8 cellular contexts compared by ENCODE assay signal in genomic region chr7:20331912-20332317, GRCh38. TPM values are rescaled to one million over a fixed set of nuclear protein-coding genes. Genes with fewer than 3 reads are reported as not detected.
A peak's percentile ranks its signal among the peaks of the same experiment; 100 is the strongest.
DNase-seq lines count a peak whose midpoint lies in the region; ATAC-seq and TF ChIP-seq lines count a peak whose summit lies in the region.

No MANE protein-coding gene starts in this region.

- H3K9me3 ChIP-seq in cardiac muscle cell (ENCODE audit: low read depth) (no peaks in the 10 kb centered on the region), upper lobe of right lung (no peaks in the 10 kb centered on the region)

- TF ChIP-seq CTCF in cardiac muscle cell (IDR thresholded peaks at IDR 0.05; ENCODE audit: low read depth, low read length) (no peak), brain (conservative IDR thresholded peaks at IDR 0.05) (no peak), upper lobe of right lung (IDR thresholded peaks at IDR 0.05) (no peak), GM13977 (IDR thresholded peaks at IDR 0.05; ENCODE audit: extremely low read depth, insufficient read depth, missing control alignments) (no peak)

- H3K36me3 Mint-ChIP-seq in brain (peaks cover 13% of the 10 kb centered on the region), memory B cell (no peaks in the 10 kb centered on the region)

- H3K27me3 Mint-ChIP-seq in brain: peaks cover 13% of the 10 kb centered on the region
- H3K27me3 Mint-ChIP-seq in memory B cell: peaks cover 3% of the 10 kb centered on the region

- in situ Hi-C loops in GM13977 (cut with MboI; ENCODE audit: low pct_unique_long_range_greater_than_20kb, low sequenced_read_pairs, unreplicated experiment): no loop called here

- no peak for ATAC-seq in Right ventricle myocardium inferior
- ATAC-seq in memory B cell (ENCODE audit: low read depth): no peak
- no peak for ATAC-seq in upper lobe of right lung

- H3K27me3 ChIP-seq in cardiac muscle cell: peaks cover 60% of the 10 kb centered on the region
- peaks cover 16% of the 10 kb centered on the region for H3K27me3 ChIP-seq in upper lobe of right lung

- peak overlapping the region; percentile 99 to 100 (median 99) for H3K27ac Mint-ChIP-seq in brain
- no peak overlapping the region for H3K27ac Mint-ChIP-seq in memory B cell

- no peak overlapping the region for H3K27ac ChIP-seq in cardiac muscle cell
- peak overlapping the region; percentile 82 for H3K27ac ChIP-seq in upper lobe of right lung

- peak overlapping the region; percentile 97 to 100 (median 98) for H3K4me3 Mint-ChIP-seq in brain
- H3K4me3 Mint-ChIP-seq in memory B cell: peak overlapping the region; percentile 88

- intact Hi-C loops in Right ventricle myocardium inferior (cut with DNase I) (loop anchor here (5.0 to 10.0 kb wide), 2 partner anchors 75 to 263 kb away; no protein-coding TSS in a partner anchor), upper lobe of right lung (cut with DNase I) (no loop called here)

- peak overlapping the region; percentile 52 for H3K4me3 ChIP-seq in cardiac muscle cell
- H3K4me3 ChIP-seq in upper lobe of right lung: peak overlapping the region; percentile 64

- H3K36me3 ChIP-seq in cardiac muscle cell (no peaks in the 10 kb centered on the region), upper lobe of right lung (no peaks in the 10 kb centered on the region)

- peaks cover 57% of the 10 kb centered on the region for H3K4me1 Mint-ChIP-seq in brain
- H3K4me1 Mint-ChIP-seq in memory B cell: peaks cover 13% of the 10 kb centered on the region

- peaks cover 0 to 4% (median 3%) of the 10 kb centered on the region in 5 experiments for H3K9me3 Mint-ChIP-seq in brain
- no peaks in the 10 kb centered on the region for H3K9me3 Mint-ChIP-seq in memory B cell

- H3K4me1 ChIP-seq in cardiac muscle cell (ENCODE audit: low read depth) (peaks cover 3% of the 10 kb centered on the region), upper lobe of right lung (no peaks in the 10 kb centered on the region)

- DNase-seq in cardiac muscle cell (ENCODE audit: low read depth in 1 of 2, low spot score in 1 of 2) (no peak), Right ventricle myocardium inferior (ENCODE audit: missing footprints) (no peak), memory B cell (ENCODE audit: low spot score in 2 of 2) (no peak), upper lobe of right lung (peak; percentile 50), DMS 273 (lab: John Stamatoyannopoulos, UW; ENCODE audit: unreplicated experiment) (no peak), GM13977 (ENCODE audit: low spot score) (no peak)
- no peak for DNase-seq in stimulated activated CD4-positive, alpha-beta T cell treated with anti-CD3 and anti-CD28 coated beads, Interleukin-2, amount 100 ng/mL, for 48 hours

RNA-seq across cellular contexts. Expression of gene ITGB8, which starts 1.2 kb away (rescaled TPM):
- total RNA-seq in cardiac muscle cell (1.3 and 2.0 TPM in 2 replicates), Right ventricle myocardium inferior (2.5 TPM), upper lobe of right lung (4.6 TPM)
- polyA plus RNA-seq in cardiac muscle cell (0.34 and 0.47 TPM in 2 replicates), brain (ENCODE audit: insufficient read depth, low read depth, low replicate concordance) (2.7 TPM)
